In genomic region chr15:73318463-73319351, GRCh38 we compare ENCODE assay signal across 11 cellular contexts. TPM values are rescaled to one million over a fixed set of nuclear protein-coding genes. Genes with fewer than 3 reads are reported as not detected.
DNase-seq lines count a peak whose midpoint lies in the region; ATAC-seq and TF ChIP-seq lines count a peak whose summit lies in the region.
"Had no signal": no experiment of that assay in that cellular context is flagged by ENCODE, and none has a peak within 500 bp of the region (broad histone marks: within the 10 kb centered on the region; RNA-seq: fewer than 3 reads in every experiment).

No MANE protein-coding gene starts in this region.

- H3K27ac ChIP-seq in HEK293 (ENCODE audit: extremely low read depth, low read depth, low read length) (no peak overlapping the region), right lobe of liver (no peak overlapping the region)
- H3K27ac ChIP-seq in CD4-positive, alpha-beta memory T cell (ENCODE audit: low read depth, low read length): no peak overlapping the region
- H3K27ac ChIP-seq: adrenal gland had no signal

- no peaks in the 10 kb centered on the region for H3K4me1 ChIP-seq in HEK293 (ENCODE audit: control insufficient read depth, insufficient read depth, low read length)
- no peaks in the 10 kb centered on the region for H3K4me1 ChIP-seq in right lobe of liver
- no peaks in the 10 kb centered on the region for H3K4me1 ChIP-seq in CD4-positive, alpha-beta memory T cell (ENCODE audit: insufficient read depth, low read length)
- H3K4me1 ChIP-seq: adrenal gland had no signal

- no peaks in the 10 kb centered on the region for H3K9me3 ChIP-seq in HEK293 (ENCODE audit: control insufficient read depth, insufficient read depth, low read depth, low read length)
- H3K9me3 ChIP-seq in right lobe of liver: no peaks in the 10 kb centered on the region
- H3K9me3 ChIP-seq in CD4-positive, alpha-beta memory T cell (ENCODE audit: control insufficient read depth in 1 of 2, low read length in 2 of 2): no peaks in the 10 kb centered on the region
- H3K9me3 ChIP-seq: adrenal gland had no signal

- 22% methylated on average over 8 of the region's 42 CpGs for WGBS in right lobe of liver (ENCODE audit: insufficient coverage, low coverage, low lambda C conversion rate, missing lambda C conversion rate)

- no peaks in the 10 kb centered on the region for H3K36me3 Mint-ChIP-seq in activated naive CD8-positive, alpha-beta T cell treated with anti-CD3 and anti-CD28 coated beads, Interleukin-2, amount 50 U/mL, for 24 hours (ENCODE audit: low read depth)
- H3K36me3 Mint-ChIP-seq in CD4-positive, alpha-beta memory T cell: no peaks in the 10 kb centered on the region
- H3K36me3 Mint-ChIP-seq: naive thymus-derived CD8-positive, alpha-beta T cell had no signal

- H3K4me3 Mint-ChIP-seq in activated naive CD8-positive, alpha-beta T cell treated with anti-CD3 and anti-CD28 coated beads, Interleukin-2, amount 50 U/mL, for 24 hours: no peak overlapping the region
- H3K4me3 Mint-ChIP-seq in CD4-positive, alpha-beta memory T cell: no peak overlapping the region

- H3K9me3 Mint-ChIP-seq in activated naive CD8-positive, alpha-beta T cell treated with anti-CD3 and anti-CD28 coated beads, Interleukin-2, amount 50 U/mL, for 24 hours: no peaks in the 10 kb centered on the region
- no peaks in the 10 kb centered on the region for H3K9me3 Mint-ChIP-seq in CD4-positive, alpha-beta memory T cell
- H3K9me3 Mint-ChIP-seq: naive thymus-derived CD8-positive, alpha-beta T cell had no signal

- no peak overlapping the region for H3K27ac Mint-ChIP-seq in activated naive CD8-positive, alpha-beta T cell treated with anti-CD3 and anti-CD28 coated beads, Interleukin-2, amount 50 U/mL, for 24 hours
- no peak overlapping the region for H3K27ac Mint-ChIP-seq in CD4-positive, alpha-beta memory T cell

- TF ChIP-seq CTCF in HEK293 (tag by site-specific recombination; IDR thresholded peaks at IDR 0.05) (no peak), right lobe of liver (IDR thresholded peaks at IDR 0.05) (no peak)

- POLR2A ChIA-PET in HEK293 (lab: Yijun Ruan, JAX): no interaction called here
- POLR2A ChIA-PET in CD4-positive, alpha-beta memory T cell (lab: Charles Lee; ENCODE audit: partially characterized antibody): no interaction called here

- H3K27me3 Mint-ChIP-seq in activated naive CD8-positive, alpha-beta T cell treated with anti-CD3 and anti-CD28 coated beads, Interleukin-2, amount 50 U/mL, for 24 hours: peaks cover 17% of the 10 kb centered on the region
- peaks cover 7 to 19% of the 10 kb centered on the region in 2 donors for H3K27me3 Mint-ChIP-seq in CD4-positive, alpha-beta memory T cell

- no peak overlapping the region for H3K4me3 ChIP-seq in HEK293 (ENCODE audit: low read depth, low read length)
- H3K4me3 ChIP-seq in right lobe of liver: no peak overlapping the region
- no peak overlapping the region for H3K4me3 ChIP-seq in CD4-positive, alpha-beta memory T cell (ENCODE audit: low read length in 2 of 2)
- H3K4me3 ChIP-seq: adrenal gland had no signal

- ATAC-seq in activated naive CD8-positive, alpha-beta T cell treated with anti-CD3 and anti-CD28 coated beads, Interleukin-2, amount 50 U/mL, for 24 hours: peak; percentile 73
- ATAC-seq in right lobe of liver (peak in 1 of 4 donors; percentile 25), GM19467 (IDR thresholded peaks at IDR 0.05; ENCODE audit: unreplicated experiment) (no peak), GM19351 (IDR thresholded peaks at IDR 0.05; ENCODE audit: unreplicated experiment) (no peak)
- ATAC-seq: naive thymus-derived CD8-positive, alpha-beta T cell had no signal

- H3K36me3 ChIP-seq in HEK293 (ENCODE audit: control insufficient read depth in 2 of 2, insufficient read depth in 1 of 2, low read length in 2 of 2): no peaks in the 10 kb centered on the region; a peak in 1 of 3 replicates
- H3K36me3 ChIP-seq in right lobe of liver: no peaks in the 10 kb centered on the region
- H3K36me3 ChIP-seq in CD4-positive, alpha-beta memory T cell (ENCODE audit: insufficient read depth, low read length): no peaks in the 10 kb centered on the region
- H3K36me3 ChIP-seq: adrenal gland had no signal

- TF ChIP-seq POLR2A in right lobe of liver (IDR thresholded peaks at IDR 0.05): no peak

- H3K27me3 ChIP-seq in right lobe of liver: no peaks in the 10 kb centered on the region
- no peaks in the 10 kb centered on the region for H3K27me3 ChIP-seq in CD4-positive, alpha-beta memory T cell (ENCODE audit: insufficient read depth, low read length)
- H3K27me3 ChIP-seq: adrenal gland had no signal

- CTCF ChIA-PET in HEK293 (lab: Yijun Ruan, JAX): interaction anchor here (0.6 to 1.6 kb wide), 4 partner anchors 13 to 373 kb away, joined by 3 to 8 read pairs (median 4); no protein-coding TSS in a partner anchor
- CTCF ChIA-PET in CD4-positive, alpha-beta memory T cell (lab: Charles Lee; ENCODE audit: partially characterized antibody): no interaction called here

- intact Hi-C loops in right lobe of liver (cut with DNase I): no loop called here
- intact Hi-C loops in CD4-positive, alpha-beta memory T cell (cut with micrococcal nuclease): no loop called here

- peaks cover 15% of the 10 kb centered on the region for H3K4me1 Mint-ChIP-seq in activated naive CD8-positive, alpha-beta T cell treated with anti-CD3 and anti-CD28 coated beads, Interleukin-2, amount 50 U/mL, for 24 hours
- peaks cover 0 to 4% (median 0%) of the 10 kb centered on the region in 4 donors for H3K4me1 Mint-ChIP-seq in CD4-positive, alpha-beta memory T cell

- DNase-seq in COLO668 (lab: John Stamatoyannopoulos, UW; ENCODE audit: unreplicated experiment): peak; percentile 48
- DNase-seq in activated naive CD8-positive, alpha-beta T cell treated with anti-CD3 and anti-CD28 coated beads, Interleukin-2, amount 50 U/mL, for 24 hours: peak; percentile 58
- DNase-seq in right lobe of liver: peak in 2 of 3 donors; percentile 17 to 45
- no peak for DNase-seq in CD4-positive, alpha-beta memory T cell
- no peak for DNase-seq in DMS114 treated with DMSO at 0.1 percent for 48 hours (lab: John Stamatoyannopoulos, UW; ENCODE audit: unreplicated experiment)
- DNase-seq: adrenal gland; naive thymus-derived CD8-positive, alpha-beta T cell; NCI-H2107 had no signal

TF ChIP-seq in HEK293, 187 proteins besides CTCF, POLR2A, EP300 and RAD21:
- TF ChIP-seq ZBTB21 (tag by site-specific recombination; IDR thresholded peaks at IDR 0.05) (no peak), ZNF280D (tag by site-specific recombination; IDR thresholded peaks at IDR 0.05) (no peak), ZNF146 (tag by site-specific recombination; IDR thresholded peaks at IDR 0.05) (no peak), ZIC2 (tag by site-specific recombination; IDR thresholded peaks at IDR 0.05) (0 out of 2 replicates have a peak, but pooled peaks have one; percentile 17), GFI1B (tag by site-specific recombination; IDR thresholded peaks at IDR 0.05) (no peak), ZBTB10 (tag by site-specific recombination; IDR thresholded peaks at IDR 0.05) (no peak), MYNN (tag by site-specific recombination; IDR thresholded peaks at IDR 0.05; ENCODE audit: borderline replicate concordance) (0 out of 2 replicates have a peak, but pooled peaks have one; percentile 28), GLIS1 (tag by site-specific recombination; IDR thresholded peaks at IDR 0.05) (peak; percentile 34; the same call in 1 of the 2 replicates), ZFHX2 (tag by site-specific recombination; conservative IDR thresholded peaks at IDR 0.05) (0 out of 2 replicates have a peak, but pooled peaks have one; percentile 5)

RNA-seq across cellular contexts. Expression of gene HCN4, which starts 50.1 kb away (rescaled TPM):
- under 1 TPM in 1 of 6 experiments, not detected in 5; 0.06 TPM for total RNA-seq in right lobe of liver
- not detected for total RNA-seq in CD4-positive, alpha-beta memory T cell
- not detected for polyA plus RNA-seq in CD4-positive, alpha-beta memory T cell
- total RNA-seq: naive thymus-derived CD8-positive, alpha-beta T cell had no signal
- polyA plus RNA-seq: naive thymus-derived CD8-positive, alpha-beta T cell had no signal

Comparison
In these comparisons a context has a peak if more than half of its experiments do, and no peak if none do; other contexts are left out.
1. DNase-seq: peak in COLO668 (single experiment), activated naive CD8-positive, alpha-beta T cell treated with anti-CD3 and anti-CD28 coated beads, Interleukin-2, amount 50 U/mL, for 24 hours (single experiment) and right lobe of liver (2 of 3); none in CD4-positive, alpha-beta memory T cell (0 of 5) and DMS114 treated with DMSO at 0.1 percent for 48 hours (single experiment).